Comparison of ENCODE assay signal across 19 cellular contexts in genomic region chr7:158007697-158008257, GRCh38.
"Had no signal": no experiment of that assay in that cellular context is flagged by ENCODE, and none has a peak within 500 bp of the region (broad histone marks: within the 10 kb centered on the region; RNA-seq: fewer than 3 reads in every experiment).

No MANE protein-coding gene starts in this region.

- H3K27me3 Mint-ChIP-seq: activated B cell treated with CpG ODN at 0.5 μM for 24 hours; activated CD8-positive, alpha-beta T cell treated with anti-CD3 and anti-CD28 coated beads for 36 hours had no signal

- H3K36me3 Mint-ChIP-seq: memory B cell had no signal

- FAIRE-seq: endometrium, pancreas, small intestine had no signal

- H3K9me3 ChIP-seq: ascending aorta, gastrocnemius medialis, left lung, neutrophil, pancreas, right lobe of liver had no signal

- ATAC-seq: activated CD8-positive, alpha-beta T cell treated with anti-CD3 and anti-CD28 coated beads for 36 hours; gastrocnemius medialis; left lung had no signal

- DNase-seq: activated B cell treated with CpG ODN at 0.5 μM for 24 hours; activated CD4-positive, alpha-beta T cell treated with anti-CD3 and anti-CD28 coated beads for 48 hours; activated CD8-positive, alpha-beta T cell treated with anti-CD3 and anti-CD28 coated beads for 36 hours; activated naive CD4-positive, alpha-beta T cell treated with Interleukin-2 at 50 U/mL for 16 hours; activated T-cell treated with anti-CD3 and anti-CD28 coated beads, Interleukin-2, amount 50 U/mL, for 1 hour; gastrocnemius medialis; head of caudate nucleus; left lung; small intestine; stimulated activated CD4-positive, alpha-beta T cell treated with anti-CD3 and anti-CD28 coated beads, Interleukin-4, amount 100 ng/mL, for 24 hours; stimulated activated naive CD4-positive, alpha-beta T cell had no signal

- H3K36me3 ChIP-seq: ascending aorta, gastrocnemius medialis, left lung, neutrophil, pancreas, right lobe of liver had no signal

- H3K4me1 Mint-ChIP-seq: activated B cell treated with CpG ODN at 0.5 μM for 24 hours had no signal

- H3K27me3 ChIP-seq: ascending aorta, left lung, neutrophil, pancreas, right lobe of liver had no signal

- H3K9me3 Mint-ChIP-seq: activated B cell treated with CpG ODN at 0.5 μM for 24 hours; activated CD8-positive, alpha-beta T cell treated with anti-CD3 and anti-CD28 coated beads for 36 hours; activated T-helper 2 cell treated with anti-CD3 and anti-CD28 coated beads, Interferon-gamma antibody, Interleukin-2, Interleukin-4, amounts not matched to agents 10 μg/mL and 5 μg/mL and 100 μg/mL, durations not matched to agents 14 hours and 24 hours and 36 hours had no signal

- H3K4me3 ChIP-seq: ascending aorta, coronary artery, gastrocnemius medialis, left lung, pancreas, right lobe of liver had no signal

- H3K4me3 Mint-ChIP-seq: activated B cell treated with CpG ODN at 0.5 μM for 24 hours; activated CD8-positive, alpha-beta T cell treated with anti-CD3 and anti-CD28 coated beads for 36 hours; memory B cell had no signal

- H3K4me1 ChIP-seq: ascending aorta, gastrocnemius medialis, left lung, pancreas, right lobe of liver had no signal

- H3K27ac ChIP-seq: ascending aorta, coronary artery, gastrocnemius medialis, left lung, neutrophil, pancreas, right lobe of liver had no signal

- H3K27ac Mint-ChIP-seq: activated B cell treated with CpG ODN at 0.5 μM for 24 hours; activated CD8-positive, alpha-beta T cell treated with anti-CD3 and anti-CD28 coated beads for 36 hours; activated T-helper 2 cell treated with anti-CD3 and anti-CD28 coated beads, Interferon-gamma antibody, Interleukin-2, Interleukin-4, amounts not matched to agents 10 μg/mL and 5 μg/mL and 100 μg/mL, durations not matched to agents 14 hours and 24 hours and 36 hours; memory B cell had no signal
